ENCODE assay signal across 11 cellular contexts in the genomic region with DNA sequence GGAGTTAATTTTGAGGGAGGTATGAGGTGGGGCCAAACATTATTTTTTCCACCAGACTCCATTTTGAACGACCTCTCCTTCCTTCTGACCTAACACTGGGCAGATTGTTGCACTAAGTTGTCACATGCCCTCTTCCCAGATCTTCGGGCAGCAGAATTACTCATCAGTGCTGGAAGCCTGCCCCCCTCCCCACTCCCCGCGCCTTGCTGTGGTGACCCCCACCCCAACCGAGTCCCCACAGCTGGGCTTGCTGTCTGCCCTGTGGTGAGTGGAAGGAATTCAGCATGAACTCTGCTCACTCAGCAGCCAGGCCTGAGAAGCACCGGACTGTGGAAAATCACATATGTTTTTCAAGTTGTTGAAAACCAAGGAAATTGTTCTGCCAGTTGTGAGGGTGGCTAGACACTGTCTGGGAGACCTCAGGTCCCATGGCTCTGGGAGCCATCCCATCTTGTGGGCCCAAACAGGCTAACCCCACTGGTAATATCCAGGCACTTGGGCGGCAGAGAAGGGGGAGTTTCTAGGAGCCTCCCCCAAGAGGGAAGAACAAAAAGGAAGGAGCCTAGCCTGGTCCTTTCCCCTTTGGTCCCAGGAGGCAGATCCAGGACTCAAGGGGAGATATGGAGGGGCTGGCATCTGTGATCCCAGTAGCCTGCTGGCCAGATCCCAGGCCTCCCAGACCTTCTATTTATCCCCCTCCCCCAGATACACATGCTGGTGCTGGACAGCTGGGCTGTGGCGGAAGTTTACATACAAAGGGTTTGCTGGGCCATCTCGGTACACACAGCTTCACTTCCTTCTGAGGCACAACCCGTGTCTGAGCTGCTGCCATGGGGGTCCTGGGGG. TPM values are rescaled to one million over a fixed set of nuclear protein-coding genes. Genes with fewer than 3 reads are reported as not detected.
DNase-seq lines count a peak whose midpoint lies in the region; ATAC-seq and TF ChIP-seq lines count a peak whose summit lies in the region.
"Had no signal": no experiment of that assay in that cellular context is flagged by ENCODE, and none has a peak within 500 bp of the region (broad histone marks: within the 10 kb centered on the region; RNA-seq: fewer than 3 reads in every experiment).

No MANE protein-coding gene starts in this region.

- BruUV-seq in Calu3 (replicated peaks; lab: Mats Ljungman, UMichigan) = no TSS peak

- H3K4me1 Mint-ChIP-seq in activated naive CD8-positive, alpha-beta T cell treated with anti-CD3 and anti-CD28 coated beads for 36 hours = peaks cover 30% of the 10 kb centered on the region
- peaks cover 6% of the 10 kb centered on the region for H3K4me1 Mint-ChIP-seq in Calu3 (ENCODE audit: low read depth, unreplicated experiment)

- 0 out of 2 replicates have a peak, but pooled peaks have one; percentile 18 for TF ChIP-seq POLR2A in Raji (IDR thresholded peaks at IDR 0.05; ENCODE audit: insufficient read depth, low read depth, low read length)

- DNase-seq in DMS 273 treated with DMSO at 0.1 percent for 48 hours (lab: John Stamatoyannopoulos, UW) = peak; percentile 56
- DNase-seq in fibroblast of villous mesenchyme (ENCODE audit: low read depth) = peak; percentile 94
- DNase-seq in skeletal muscle cell (ENCODE audit: low read depth) = peak; percentile 69
- DNase-seq in activated naive CD8-positive, alpha-beta T cell treated with anti-CD3 and anti-CD28 coated beads for 36 hours = no peak
- no peak for DNase-seq in Calu3
- DNase-seq: Kasumi-1 had no signal

- intact Hi-C loops in Calu3 (cut with micrococcal nuclease; ENCODE audit: unreplicated experiment) = no loop called here

- TF ChIP-seq CTCF in fibroblast of villous mesenchyme (IDR thresholded peaks at IDR 0.05; ENCODE audit: insufficient read depth, low read depth, low read length) (no peak), Calu3 (IDR thresholded peaks at IDR 0.05; ENCODE audit: unreplicated experiment) (no peak)

- H3K4me3 ChIP-seq in fibroblast of villous mesenchyme (ENCODE audit: low read depth, low read length) = no peak overlapping the region
- H3K4me3 ChIP-seq in skeletal muscle cell (ENCODE audit: low read depth, low read length) = no peak overlapping the region

- no peaks in the 10 kb centered on the region for H3K36me3 Mint-ChIP-seq in activated naive CD8-positive, alpha-beta T cell treated with anti-CD3 and anti-CD28 coated beads for 36 hours
- H3K36me3 Mint-ChIP-seq in Calu3 (ENCODE audit: insufficient read depth, unreplicated experiment) = no peaks in the 10 kb centered on the region
- H3K36me3 Mint-ChIP-seq: activated naive CD4-positive, alpha-beta T cell treated with anti-CD3 and anti-CD28 coated beads, Interleukin-2, amount 50 U/mL, for 24 hours had no signal

- no peaks in the 10 kb centered on the region for H3K9me3 Mint-ChIP-seq in activated naive CD8-positive, alpha-beta T cell treated with anti-CD3 and anti-CD28 coated beads for 36 hours
- H3K9me3 Mint-ChIP-seq in Calu3 (ENCODE audit: low read depth, unreplicated experiment) = no peaks in the 10 kb centered on the region
- H3K9me3 Mint-ChIP-seq: activated naive CD4-positive, alpha-beta T cell treated with anti-CD3 and anti-CD28 coated beads, Interleukin-2, amount 50 U/mL, for 24 hours had no signal

- no peak overlapping the region for H3K27ac Mint-ChIP-seq in activated naive CD8-positive, alpha-beta T cell treated with anti-CD3 and anti-CD28 coated beads for 36 hours
- no peak overlapping the region for H3K27ac Mint-ChIP-seq in Calu3 (ENCODE audit: unreplicated experiment)
- H3K27ac Mint-ChIP-seq: activated naive CD4-positive, alpha-beta T cell treated with anti-CD3 and anti-CD28 coated beads, Interleukin-2, amount 50 U/mL, for 24 hours had no signal

- no peak for ATAC-seq in GM21447 (IDR thresholded peaks at IDR 0.05; ENCODE audit: unreplicated experiment)
- ATAC-seq in GM21528 (IDR thresholded peaks at IDR 0.05; ENCODE audit: low FRiP score, unreplicated experiment) = no peak
- ATAC-seq: left lobe of liver had no signal

- no peak overlapping the region for H3K4me3 Mint-ChIP-seq in activated naive CD8-positive, alpha-beta T cell treated with anti-CD3 and anti-CD28 coated beads for 36 hours
- H3K4me3 Mint-ChIP-seq in Calu3 (ENCODE audit: low read depth, unreplicated experiment) = no peak overlapping the region
- H3K4me3 Mint-ChIP-seq: activated naive CD4-positive, alpha-beta T cell treated with anti-CD3 and anti-CD28 coated beads, Interleukin-2, amount 50 U/mL, for 24 hours had no signal

- CTCF ChIA-PET in Calu3 (lab: Charles Lee) = interaction anchor here (0.6 kb wide), 1 partner anchor 542 kb away, joined by 5 read pairs; no protein-coding TSS in a partner anchor

- H3K27me3 Mint-ChIP-seq in activated naive CD8-positive, alpha-beta T cell treated with anti-CD3 and anti-CD28 coated beads for 36 hours = no peaks in the 10 kb centered on the region
- peaks cover 55% of the 10 kb centered on the region for H3K27me3 Mint-ChIP-seq in Calu3 (ENCODE audit: unreplicated experiment)
- H3K27me3 Mint-ChIP-seq: activated naive CD4-positive, alpha-beta T cell treated with anti-CD3 and anti-CD28 coated beads, Interleukin-2, amount 50 U/mL, for 24 hours had no signal

RNA-seq across cellular contexts. Expression of a gene that starts 3.5 kb away (rescaled TPM):
- total RNA-seq in fibroblast of villous mesenchyme (148 and 159 TPM in 2 replicates), Calu3 (2022) (not detected in 2 replicates)
- 10 to 100 TPM; 32.6 to 38.3 TPM for total RNA-seq in activated naive CD8-positive, alpha-beta T cell treated with anti-CD3 and anti-CD28 coated beads for 36 hours

RNA-seq across cellular contexts. Expression of a gene that starts 18.4 kb away (rescaled TPM):
- total RNA-seq in fibroblast of villous mesenchyme (13.8 and 19.0 TPM in 2 replicates), Calu3 (2022) (44.2 and 57.9 TPM in 2 replicates)
- total RNA-seq in activated naive CD8-positive, alpha-beta T cell treated with anti-CD3 and anti-CD28 coated beads for 36 hours = 10 to 100 TPM; 32.5 to 35.2 TPM

RNA-seq across cellular contexts. Expression of a gene that starts 22.7 kb away (rescaled TPM):
- total RNA-seq in fibroblast of villous mesenchyme (95.7 and 101 TPM in 2 replicates), Calu3 (2022) (237 and 246 TPM in 2 replicates)
- 100 to 1,000 TPM; 287 to 296 TPM for total RNA-seq in activated naive CD8-positive, alpha-beta T cell treated with anti-CD3 and anti-CD28 coated beads for 36 hours

RNA-seq across cellular contexts. Expression of a gene that starts 35.3 kb away (rescaled TPM):
- under 0.01 and 0.32 TPM in 2 replicates for total RNA-seq in fibroblast of villous mesenchyme
- total RNA-seq in activated naive CD8-positive, alpha-beta T cell treated with anti-CD3 and anti-CD28 coated beads for 36 hours = under 1 TPM; 0.34 to 0.43 TPM
- 0.87 TPM in 1 of 2 replicates, not detected in the other for total RNA-seq in Calu3 (2022)
- total RNA-seq: left lobe of liver had no signal

RNA-seq across cellular contexts. Expression of a gene that starts 40.5 kb away (rescaled TPM):
- 0.43 TPM in 1 of 2 replicates, not detected in the other for total RNA-seq in fibroblast of villous mesenchyme
- total RNA-seq in activated naive CD8-positive, alpha-beta T cell treated with anti-CD3 and anti-CD28 coated beads for 36 hours = not detected
- not detected in 2 replicates for total RNA-seq in Calu3 (2022)
- total RNA-seq: left lobe of liver had no signal

Comparison
In these comparisons a context has a peak if more than half of its experiments do, and no peak if none do; other contexts are left out.
1. DNase-seq: peak in DMS 273 treated with DMSO at 0.1 percent for 48 hours (single experiment), fibroblast of villous mesenchyme (single experiment) and skeletal muscle cell (single experiment); none in activated naive CD8-positive, alpha-beta T cell treated with anti-CD3 and anti-CD28 coated beads for 36 hours (single experiment) and Calu3 (single experiment).
2. RNA of a gene that starts 3.5 kb away (total RNA-seq): 148 to 159 TPM in fibroblast of villous mesenchyme and 32.6 to 38.3 TPM in activated naive CD8-positive, alpha-beta T cell treated with anti-CD3 and anti-CD28 coated beads for 36 hours; not detected in Calu3; every median in the first group is over 10 times any median in the second.